10 cellular contexts compared by ENCODE assay signal in the genomic region with DNA sequence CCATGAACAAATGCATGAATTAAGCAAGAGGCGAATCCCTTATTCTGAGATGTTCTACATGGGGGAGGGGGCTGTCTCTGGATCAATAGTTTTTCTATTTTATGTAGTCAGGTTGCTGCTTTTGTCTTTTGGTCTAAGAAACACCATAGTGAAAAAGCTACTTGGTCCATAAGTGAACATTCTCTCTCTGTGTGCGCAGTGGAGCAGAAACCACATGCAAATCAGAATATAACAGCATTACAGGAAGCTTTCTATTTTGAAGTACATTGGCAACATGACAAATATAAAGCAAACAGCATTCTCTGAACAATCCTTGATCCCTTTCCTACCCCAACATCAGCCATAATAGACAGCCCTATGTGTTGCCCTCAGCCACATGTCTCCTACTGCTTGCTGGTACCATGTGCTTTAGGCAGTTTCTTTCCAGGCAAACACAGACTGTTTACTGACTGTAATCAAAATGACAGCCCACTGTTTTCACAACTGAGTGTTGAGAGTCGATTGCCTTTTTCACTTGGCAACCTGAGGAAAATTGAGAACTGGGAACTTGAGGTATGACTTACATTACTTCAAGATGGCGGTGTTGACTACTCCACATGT. TPM values are rescaled to one million over a fixed set of nuclear protein-coding genes. Genes with fewer than 3 reads are reported as not detected.
DNase-seq lines count a peak whose midpoint lies in the region; ATAC-seq and TF ChIP-seq lines count a peak whose summit lies in the region.
"Had no signal": no experiment of that assay in that cellular context is flagged by ENCODE, and none has a peak within 500 bp of the region (broad histone marks: within the 10 kb centered on the region; RNA-seq: fewer than 3 reads in every experiment).

No MANE protein-coding gene starts in this region.

- TF ChIP-seq POLR2A in sigmoid colon (IDR thresholded peaks at IDR 0.05): no peak

- H3K36me3 ChIP-seq in sigmoid colon: no peaks in the 10 kb centered on the region
- H3K36me3 ChIP-seq: spleen had no signal

- H3K27ac Mint-ChIP-seq in memory B cell (peak overlapping the region; percentile 36), chondrocyte (ENCODE audit: unreplicated experiment) (no peak overlapping the region)

- H3K4me3 ChIP-seq in sigmoid colon: no peak overlapping the region
- H3K4me3 ChIP-seq: MG63, spleen had no signal

- TF ChIP-seq CTCF in chondrocyte (IDR thresholded peaks at IDR 0.05) (no peak), sigmoid colon (IDR thresholded peaks at IDR 0.05) (no peak)

- H3K27me3 ChIP-seq in sigmoid colon: no peaks in the 10 kb centered on the region
- H3K27me3 ChIP-seq: MG63, spleen had no signal

- H3K36me3 Mint-ChIP-seq in memory B cell: no peaks in the 10 kb centered on the region
- no peaks in the 10 kb centered on the region for H3K36me3 Mint-ChIP-seq in chondrocyte (ENCODE audit: low read depth)

- H3K27me3 Mint-ChIP-seq in memory B cell (peaks cover 10% of the 10 kb centered on the region), chondrocyte (ENCODE audit: low read depth) (peaks cover 6% of the 10 kb centered on the region)

- H3K4me1 ChIP-seq in sigmoid colon: no peaks in the 10 kb centered on the region

- intact Hi-C loops in sigmoid colon (cut with DNase I): no loop called here

- DNase-seq in memory B cell (ENCODE audit: low spot score in 2 of 2) (peak; percentile 6 to 25), T-helper 9 cell (no peak), chondrocyte (ENCODE audit: low spot score) (no peak), T-helper 2 cell (no peak), sigmoid colon (no peak)
- DNase-seq: MG63, spleen had no signal

- H3K4me1 Mint-ChIP-seq in memory B cell: peaks cover 27% of the 10 kb centered on the region
- H3K4me1 Mint-ChIP-seq in chondrocyte (ENCODE audit: low read depth): no peaks in the 10 kb centered on the region

- peak; percentile 96 for ATAC-seq in GM19023 (IDR thresholded peaks at IDR 0.05; ENCODE audit: unreplicated experiment)
- ATAC-seq in HG02678 (IDR thresholded peaks at IDR 0.05; ENCODE audit: unreplicated experiment): peak; percentile 98
- ATAC-seq in HG03575 (IDR thresholded peaks at IDR 0.05; ENCODE audit: extremely low read depth, insufficient number of reproducible peaks, low FRiP score, unreplicated experiment): peak; percentile 97
- ATAC-seq in memory B cell (ENCODE audit: low read depth): peak; percentile 93

- TF ChIP-seq EP300 in sigmoid colon (IDR thresholded peaks at IDR 0.05): no peak

- 68 to 70% methylated on average over 4 of the region's 4 CpGs for WGBS in sigmoid colon, 2 donors

- peak overlapping the region; percentile 8 for H3K4me3 Mint-ChIP-seq in memory B cell
- H3K4me3 Mint-ChIP-seq in chondrocyte (ENCODE audit: unreplicated experiment): no peak overlapping the region

- no peak overlapping the region for H3K27ac ChIP-seq in sigmoid colon

- no peaks in the 10 kb centered on the region for H3K9me3 Mint-ChIP-seq in memory B cell
- no peaks in the 10 kb centered on the region for H3K9me3 Mint-ChIP-seq in chondrocyte (ENCODE audit: low read depth)

- H3K9me3 ChIP-seq in sigmoid colon: no peaks in the 10 kb centered on the region
- H3K9me3 ChIP-seq: MG63, spleen had no signal

RNA-seq across cellular contexts. Expression of a gene that starts 10.6 kb away (rescaled TPM):
- total RNA-seq in chondrocyte (0.23 to 0.30 TPM in 2 of 3 replicates, not detected in the other), sigmoid colon (1 to 10 TPM; 2.0 to 4.3 (median 2.9) TPM)
- polyA plus RNA-seq in sigmoid colon: under 1 TPM in 1 of 3 donors, not detected in 2; 0.87 TPM

RNA-seq across cellular contexts. Expression of a gene that starts 45.9 kb away (rescaled TPM):
- 1.8 to 2.8 TPM (median 1.9 TPM) in 3 replicates for total RNA-seq in chondrocyte
- total RNA-seq in sigmoid colon: 1 to 10 TPM in 1 of 4 donors, under 1 TPM in 3; 0.33 to 1.1 (median 0.89) TPM
- polyA plus RNA-seq in sigmoid colon: under 1 TPM in 2 of 3 donors, not detected in 1; under 0.01 to 0.17 TPM

Comparison
In these comparisons a context has a peak if more than half of its experiments do, and no peak if none do; other contexts are left out.
1. DNase-seq: peak in memory B cell (2 of 2); none in T-helper 9 cell (single experiment), chondrocyte (single experiment), T-helper 2 cell (0 of 5) and sigmoid colon (single experiment).
2. Peak in every context shown above with its lines, with median percentiles within 50 percentile points of each other: ATAC-seq.